In the genomic region with DNA sequence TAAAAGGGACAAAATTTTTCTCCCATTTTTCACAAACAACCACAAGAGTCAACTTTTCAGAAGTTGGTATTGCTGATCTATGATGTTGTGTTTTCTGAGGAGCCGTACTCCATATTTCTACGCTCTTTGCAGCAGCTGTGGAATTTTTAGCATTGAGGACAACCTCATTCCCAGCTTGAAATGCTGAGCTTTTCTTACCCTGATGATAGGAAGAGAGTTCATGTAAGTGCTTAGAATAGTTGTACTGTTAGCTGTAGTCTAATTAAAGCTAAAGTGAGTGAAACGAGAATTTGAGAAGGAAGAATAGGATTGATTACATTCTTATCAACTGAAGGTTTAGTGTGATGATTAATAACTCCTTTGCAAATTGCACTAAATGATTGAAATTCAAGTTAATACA, we compare ENCODE assay signal across 27 cellular contexts.
"Had no signal": no experiment of that assay in that cellular context is flagged by ENCODE, and none has a peak within 500 bp of the region (broad histone marks: within the 10 kb centered on the region; RNA-seq: fewer than 3 reads in every experiment).

No MANE protein-coding gene starts in this region.

- DNase-seq: colonic mucosa; effector CD8-positive, alpha-beta T cell; endodermal cell; foreskin fibroblast; gastrocnemius medialis; hypothalamus; immature natural killer cell; islet precursor cell; kidney glomerular epithelial cell; mesenchymal stem cell; mucosa of descending colon; naive thymus-derived CD8-positive, alpha-beta T cell; nephron progenitor cell; nucleus accumbens; retina; right lobe of liver; stimulated activated CD4-positive, alpha-beta T cell treated with anti-CD3 and anti-CD28 coated beads, Interleukin-12 subunit alpha, Interleukin-12 subunit beta, amount 100 ng/mL, for 4 hours; stimulated activated CD4-positive, alpha-beta T cell treated with anti-CD3 and anti-CD28 coated beads, Interleukin-1b, Interleukin-23, amount 100 ng/mL, for 48 hours; stimulated activated CD4-positive, alpha-beta T cell treated with anti-CD3 and anti-CD28 coated beads, Interleukin-4, amount 100 ng/mL, for 24 hours; stimulated activated naive CD4-positive, alpha-beta T cell treated with Interleukin-2 at 50 U/mL for 16 hours; stomach; thyroid gland had no signal

- H3K4me1 ChIP-seq: colonic mucosa, gastrocnemius medialis, right lobe of liver, stomach, thyroid gland, vagina had no signal

- ATAC-seq: esophagus mucosa; gastrocnemius medialis; mucosa of descending colon; naive thymus-derived CD8-positive, alpha-beta T cell; right lobe of liver; stimulated activated effector memory CD8-positive, alpha-beta T cell treated with anti-CD3 and anti-CD28 coated beads, Interleukin-12 subunit alpha, Interleukin-12 subunit beta, amount 100 ng/mL, for 72 hours had no signal

- H3K9me3 ChIP-seq: colonic mucosa, gastrocnemius medialis, mucosa of descending colon, right lobe of liver, stomach, thyroid gland, vagina had no signal

- H3K27me3 ChIP-seq: colonic mucosa, gastrocnemius medialis, right lobe of liver, stomach, thyroid gland, vagina had no signal

- H3K27ac ChIP-seq: colonic mucosa, epithelial cell of prostate, gastrocnemius medialis, right lobe of liver, stomach, thyroid gland, vagina had no signal

- H3K36me3 ChIP-seq: colonic mucosa had no signal

- H3K4me3 ChIP-seq: colonic mucosa, gastrocnemius medialis, mucosa of descending colon, right lobe of liver, smooth muscle cell, stomach, thyroid gland, vagina had no signal
